ENCODE assay signal across 8 cellular contexts in genomic region chr1:202144510-202145324, GRCh38. TPM values are rescaled to one million over a fixed set of nuclear protein-coding genes. Genes with fewer than 3 reads are reported as not detected.
DNase-seq lines count a peak whose midpoint lies in the region; ATAC-seq and TF ChIP-seq lines count a peak whose summit lies in the region.

ARL8A (minus strand) TSS chr1:202144737; CDS start chr1:202144572, 165 bp downstream.

- DNase-seq in AG08396 (ENCODE audit: low spot score) (peak; percentile 90), NCI-H774 (lab: John Stamatoyannopoulos, UW) (peak; percentile 59), erythroblast (lab: John Stamatoyannopoulos, UW) (peak; percentile 66 to 74)
- peak; percentile 60 for DNase-seq in activated T-cell treated with anti-CD3 and anti-CD28 coated beads, Interleukin-2, amount 50 U/mL, for 4 hours

- H3K9ac ChIP-seq in mucosa of rectum (ENCODE audit: low read depth in 1 of 2, low read length in 2 of 2) (peak within 1 kb of the TSS; percentile 73 to 90), stomach smooth muscle (ENCODE audit: low read length in 2 of 2) (peak within 1 kb of the TSS; percentile 90 to 92)

- H3K4me3 ChIP-seq in mucosa of rectum (ENCODE audit: low read length in 2 of 2) (peak within 1 kb of the TSS; percentile 65 to 89), stomach smooth muscle (ENCODE audit: low read length in 2 of 2) (peak within 1 kb of the TSS; percentile 84 to 91)

- peak within 1 kb of the TSS; percentile 53 to 75 for H3K27ac ChIP-seq in mucosa of rectum (ENCODE audit: low read depth in 2 of 2, low read length in 2 of 2)
- peak within 1 kb of the TSS; percentile 70 for H3K27ac ChIP-seq in stomach smooth muscle (ENCODE audit: low read length)

- ATAC-seq in GM18907 (IDR thresholded peaks at IDR 0.05; ENCODE audit: unreplicated experiment) (peak; percentile 63), HG03095 (IDR thresholded peaks at IDR 0.05; ENCODE audit: unreplicated experiment) (peak; percentile 69)
- ATAC-seq in activated T-cell treated with anti-CD3 and anti-CD28 coated beads, Interleukin-2, amount 50 U/mL, for 4 hours = peak; percentile 84 to 85

- H3K27me3 ChIP-seq in mucosa of rectum (ENCODE audit: control insufficient read depth in 2 of 2, insufficient read depth in 2 of 2, low read length in 2 of 2) (no peaks in the 10 kb centered on the region), stomach smooth muscle (ENCODE audit: control insufficient read depth in 1 of 2, insufficient read depth in 2 of 2, low read length in 2 of 2) (no peaks in the 10 kb centered on the region)

- H3K9me3 ChIP-seq in mucosa of rectum (ENCODE audit: control insufficient read depth in 2 of 2, low read length in 2 of 2) (no peaks in the 10 kb centered on the region), stomach smooth muscle (ENCODE audit: control insufficient read depth in 2 of 2, low read length in 2 of 2) (no peaks in the 10 kb centered on the region)

- peaks cover 34% of the 10 kb centered on the region for H3K4me1 Mint-ChIP-seq in activated T-cell treated with anti-CD3 and anti-CD28 coated beads, Interleukin-2, amount 50 U/mL, for 4 hours (ENCODE audit: low read depth)

- H3K36me3 ChIP-seq in mucosa of rectum (ENCODE audit: control insufficient read depth in 2 of 2, insufficient read depth in 2 of 2, low read length in 2 of 2) (no peaks in the 10 kb centered on the region), stomach smooth muscle (ENCODE audit: control insufficient read depth in 2 of 2, insufficient read depth in 2 of 2, low read length in 2 of 2) (no peaks in the 10 kb centered on the region)

- no peaks in the 10 kb centered on the region for H3K9me3 Mint-ChIP-seq in activated T-cell treated with anti-CD3 and anti-CD28 coated beads, Interleukin-2, amount 50 U/mL, for 4 hours

- peak; percentile 21 for TF ChIP-seq POLR2A in erythroblast (IDR thresholded peaks at IDR 0.05; ENCODE audit: low read length)

- H3K4me1 ChIP-seq in mucosa of rectum (ENCODE audit: control insufficient read depth in 2 of 2, insufficient read depth in 2 of 2, low read length in 2 of 2) (peaks cover 12 to 14% of the 10 kb centered on the region in 2 donors), stomach smooth muscle (ENCODE audit: control insufficient read depth, insufficient read depth, low read length) (peaks cover 17% of the 10 kb centered on the region)

- H3K27me3 Mint-ChIP-seq in activated T-cell treated with anti-CD3 and anti-CD28 coated beads, Interleukin-2, amount 50 U/mL, for 4 hours (ENCODE audit: low read depth) = no peaks in the 10 kb centered on the region

- peak within 1 kb of the TSS; percentile 91 for H3K4me3 Mint-ChIP-seq in activated T-cell treated with anti-CD3 and anti-CD28 coated beads, Interleukin-2, amount 50 U/mL, for 4 hours

- peaks cover 14% of the 10 kb centered on the region for H3K36me3 Mint-ChIP-seq in activated T-cell treated with anti-CD3 and anti-CD28 coated beads, Interleukin-2, amount 50 U/mL, for 4 hours (ENCODE audit: insufficient read depth)

RNA-seq across cellular contexts. Expression of gene ARL8A, which starts in this region (rescaled TPM):
- 10 to 100 TPM; 48.9 to 55.0 (median 52.1) TPM for total RNA-seq in activated T-cell treated with anti-CD3 and anti-CD28 coated beads, Interleukin-2, amount 50 U/mL, for 4 hours

Comparison
In these comparisons a context has a peak if more than half of its experiments do, and no peak if none do; other contexts are left out.
1. Peak in every context shown above with its lines: DNase-seq, ATAC-seq, H3K4me3 ChIP-seq and H3K27ac ChIP-seq.